ENCODE assay signal across 34 cellular contexts in the genomic region with DNA sequence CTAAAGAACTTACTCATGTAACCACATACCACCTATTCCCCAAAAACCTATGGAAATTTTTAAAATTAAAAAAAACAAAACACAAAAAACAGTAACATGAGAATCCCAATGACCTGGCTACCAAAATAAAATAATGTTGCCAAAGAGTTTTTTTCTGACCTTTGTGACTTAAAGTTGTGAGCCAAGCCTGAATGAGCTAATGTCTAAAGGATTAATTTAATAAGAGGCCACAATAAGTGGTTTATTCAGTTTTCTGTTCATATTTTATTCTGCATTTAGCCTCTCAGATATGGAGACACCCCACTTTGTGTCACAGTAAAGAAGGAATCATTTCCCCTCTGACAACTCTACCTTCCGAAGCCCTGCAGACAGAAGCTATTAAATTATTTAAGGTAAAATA. TPM values are rescaled to one million over a fixed set of nuclear protein-coding genes. Genes with fewer than 3 reads are reported as not detected.
"Had no signal": no experiment of that assay in that cellular context is flagged by ENCODE, and none has a peak within 500 bp of the region (broad histone marks: within the 10 kb centered on the region; RNA-seq: fewer than 3 reads in every experiment).

No MANE protein-coding gene starts in this region.

- H3K4me3 ChIP-seq: ascending aorta, cardiac muscle cell had no signal

- H3K36me3 ChIP-seq: ascending aorta, cardiac muscle cell had no signal

- H3K27me3 ChIP-seq: ascending aorta, cardiac muscle cell had no signal

- ATAC-seq: activated CD4-positive, alpha-beta T cell treated with anti-CD3 and anti-CD28 coated beads for 36 hours; activated CD8-positive, alpha-beta T cell treated with anti-CD3 and anti-CD28 coated beads for 36 hours; activated naive CD4-positive, alpha-beta T cell treated with anti-CD3 and anti-CD28 coated beads, Interleukin-2, amount 50 U/mL, for 72 hours; activated T-cell treated with anti-CD3 and anti-CD28 coated beads, Interleukin-2, amount 50 U/mL, for 4 hours; activated T-cell treated with anti-CD3 and anti-CD28 coated beads, Interleukin-2, amount 50 U/mL, for 72 hours; activated T-helper 17 cell treated with anti-CD3 and anti-CD28 coated beads, Interleukin-2, amount 50 U/mL, for 72 hours had no signal

- H3K4me1 ChIP-seq: ascending aorta had no signal

- DNase-seq: activated B cell treated with CpG ODN at 0.5 μM for 24 hours; activated CD4-positive, alpha-beta memory T cell treated with anti-CD3 and anti-CD28 coated beads for 36 hours; activated CD4-positive, alpha-beta T cell treated with anti-CD3 and anti-CD28 coated beads for 36 hours; activated CD4-positive, alpha-beta T cell treated with anti-CD3 and anti-CD28 coated beads for 48 hours; activated CD4-positive, alpha-beta T cell treated with anti-CD3 and anti-CD28 coated beads, Interleukin-2, amount 50 U/mL, for 1 hour; activated CD4-positive, alpha-beta T cell treated with anti-CD3 and anti-CD28 coated beads, Interleukin-2, amount 50 U/mL, for 4 hours; activated CD4-positive, CD25-positive, alpha-beta regulatory T cell treated with anti-CD3 and anti-CD28 coated beads, Interleukin-2, amount 50 U/mL, for 72 hours; activated CD8-positive, alpha-beta memory T cell treated with anti-CD3 and anti-CD28 coated beads, Interleukin-2, amount 50 U/mL, for 4 hours; activated CD8-positive, alpha-beta T cell treated with anti-CD3 and anti-CD28 coated beads for 36 hours; activated effector memory CD4-positive, alpha-beta T cell treated with anti-CD3 and anti-CD28 coated beads, Interleukin-2, amount 50 U/mL, for 16 hours; activated gamma-delta T cell treated with Interleukin-2 at 50 U/mL for 16 hours; activated naive CD4-positive, alpha-beta T cell; activated naive CD4-positive, alpha-beta T cell treated with anti-CD3 and anti-CD28 coated beads for 36 hours; activated naive CD4-positive, alpha-beta T cell treated with anti-CD3 and anti-CD28 coated beads, Interleukin-2, amount 50 U/mL, for 16 hours; activated naive CD8-positive, alpha-beta T cell treated with anti-CD3 and anti-CD28 coated beads for 36 hours; activated T-cell treated with anti-CD3 and anti-CD28 coated beads for 4 hours; activated T-cell treated with anti-CD3 and anti-CD28 coated beads, Interleukin-2, amount 50 U/mL, for 1 hour; activated T-cell treated with anti-CD3 and anti-CD28 coated beads, Interleukin-2, amount 50 U/mL, for 4 hours; activated T-cell treated with anti-CD3 and anti-CD28 coated beads, Interleukin-2, amount 50 U/mL, for 72 hours; amygdala; anterior cingulate cortex; caudate nucleus; cerebellar nuclear complex; T-helper 1 cell; T-helper 2 cell; T-helper 9 cell had no signal

- H3K9me3 ChIP-seq: ascending aorta had no signal

- H3K27ac ChIP-seq: ascending aorta, cardiac muscle cell, VCaP had no signal

RNA-seq across cellular contexts. Expression of gene C1GALT1C1L, which starts 55.0 kb away (rescaled TPM):
- total RNA-seq: activated B cell treated with CpG ODN at 0.5 μM for 24 hours; activated CD4-positive, alpha-beta memory T cell treated with anti-CD3 and anti-CD28 coated beads for 36 hours; activated CD4-positive, alpha-beta T cell treated with anti-CD3 and anti-CD28 coated beads for 36 hours; activated naive CD4-positive, alpha-beta T cell treated with anti-CD3 and anti-CD28 coated beads for 36 hours; activated T-helper 1 cell treated with anti-CD3 and anti-CD28 coated beads, Interleukin-12 subunit alpha, Interleukin-12 subunit beta, Interleukin-2, Interleukin-4 antibody, amounts not matched to agents 30 ng/mL and 10 ng/mL and 1 ng/mL, durations not matched to agents 14 hours and 24 hours and 36 hours; activated T-helper 17 cell treated with anti-CD3 and anti-CD28 coated beads, Interleukin-2, amount 50 U/mL, for 72 hours; ascending aorta; bronchial epithelial cell; cardiac muscle cell; chondrocyte had no signal
